1 cellular context compared by ENCODE assay signal in genomic region chrX:44071847-44072545, GRCh38.
TF ChIP-seq lines count a peak whose summit lies in the region.

No MANE protein-coding gene starts in this region.

TF ChIP-seq in GM23338, 12 proteins besides CTCF, POLR2A, EP300 and RAD21 (continued from another document):
- TF ChIP-seq REST (IDR thresholded peaks at IDR 0.05; ENCODE audit: unreplicated experiment), result no peak
- no peak for TF ChIP-seq JUNB (IDR thresholded peaks at IDR 0.05; ENCODE audit: unreplicated experiment)
- no peak for TF ChIP-seq ZNF331 (CRISPR knock-in tag; IDR thresholded peaks at IDR 0.05; ENCODE audit: low read depth)
TF ChIP-seq in GM23338: peak in this region for 0.
